6 cellular contexts compared by ENCODE assay signal in genomic region chr13:72473321-72473720, GRCh38.
"Had no signal": no experiment of that assay in that cellular context is flagged by ENCODE, and none has a peak within 500 bp of the region (broad histone marks: within the 10 kb centered on the region; RNA-seq: fewer than 3 reads in every experiment).

No MANE protein-coding gene starts in this region.

- H3K4me1 Mint-ChIP-seq: IgD-negative memory B cell had no signal

- H3K4me3 Mint-ChIP-seq: HFFc6, IgD-negative memory B cell had no signal

- H3K36me3 ChIP-seq: HAP-1 had no signal

- H3K27ac Mint-ChIP-seq: HFFc6, IgD-negative memory B cell had no signal

- H3K27ac ChIP-seq: GM23248, HL-60 had no signal

- H3K4me3 ChIP-seq: GM23248, HAP-1 had no signal

- DNase-seq: GM23248, GOT3, HFFc6 had no signal

- H3K9me3 ChIP-seq: HAP-1 had no signal

- H3K36me3 Mint-ChIP-seq: IgD-negative memory B cell had no signal

- H3K27me3 Mint-ChIP-seq: IgD-negative memory B cell had no signal
